Comparison of ENCODE assay signal across 1 cellular context in the genomic region with DNA sequence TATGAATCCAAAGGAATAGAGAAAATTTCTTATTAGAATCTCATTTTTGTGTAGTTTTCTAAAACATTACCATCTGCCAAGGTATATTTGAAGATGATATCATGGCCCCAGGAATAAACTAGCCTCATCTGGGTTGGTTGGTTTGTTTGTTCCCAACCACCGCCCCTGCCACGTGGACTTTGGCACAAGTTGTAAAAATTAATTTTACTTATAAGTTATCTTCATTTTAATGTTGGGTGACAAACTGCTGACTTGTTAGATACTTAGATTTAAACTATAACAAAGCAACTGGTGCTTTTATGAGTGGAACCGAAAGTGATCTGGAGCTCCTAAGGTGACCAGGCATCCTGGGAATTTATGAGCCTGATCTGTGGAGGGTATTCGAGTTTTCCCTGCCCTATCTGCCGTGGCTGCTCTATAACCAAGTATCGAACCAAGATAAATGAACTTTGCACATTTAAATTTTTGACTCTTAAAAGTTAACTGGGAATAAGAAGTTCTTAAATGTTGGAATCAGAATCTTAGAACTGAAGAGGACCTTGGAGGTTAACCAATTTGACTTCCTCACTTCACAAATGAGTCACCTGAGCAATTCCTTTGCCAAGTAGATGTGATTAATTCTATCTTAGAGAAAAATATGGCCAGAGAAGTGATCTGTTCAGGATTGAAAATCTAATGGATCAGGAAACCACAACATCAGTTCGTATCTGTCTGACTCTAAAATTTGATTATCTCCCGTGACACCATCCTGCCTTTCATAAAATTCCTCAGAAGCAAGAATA.
TF ChIP-seq lines count a peak whose summit lies in the region.

No MANE protein-coding gene starts in this region.

TF ChIP-seq in endothelial cell of umbilical vein, 7 proteins besides CTCF, POLR2A, EP300 and RAD21:
- TF ChIP-seq JUN (IDR thresholded peaks at IDR 0.05; ENCODE audit: borderline replicate concordance, insufficient read depth, insufficient read length, low read depth) (no peak), GATA2 (IDR thresholded peaks at IDR 0.05; ENCODE audit: insufficient read depth, insufficient read length, low read depth, low read length) (no peak), EZH2 (IDR thresholded peaks at IDR 0.05; ENCODE audit: borderline replicate concordance, low read depth, low read length, severe bottlenecking) (no peak), FOS (IDR thresholded peaks at IDR 0.05; ENCODE audit: borderline replicate concordance, insufficient read depth, low read length) (peak; percentile 54), MYC (IDR thresholded peaks at IDR 0.05; ENCODE audit: low read depth, low read length) (no peak)
